1 cellular context compared by ENCODE assay signal in the genomic region with DNA sequence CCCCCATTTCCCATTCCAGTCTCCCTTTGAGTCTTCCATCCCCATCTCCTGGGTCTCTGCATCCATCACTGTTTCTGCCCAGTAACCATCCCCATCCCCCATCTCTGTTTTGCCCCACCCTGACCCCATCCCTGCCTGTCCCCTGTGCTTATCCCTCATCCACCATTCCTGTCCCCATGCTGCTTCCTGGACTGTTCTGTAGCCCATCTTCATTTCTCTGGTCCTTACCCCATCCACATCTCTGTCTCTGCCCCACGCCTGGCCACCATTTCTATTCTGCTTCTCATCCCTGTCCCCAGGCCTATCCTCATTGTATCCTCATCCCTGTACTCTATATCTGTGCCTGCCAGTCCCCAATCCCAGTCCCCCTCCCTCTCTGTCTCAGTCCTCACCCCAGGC.
A peak's percentile ranks its signal among the peaks of the same experiment; 100 is the strongest.
TF ChIP-seq lines count a peak whose summit lies in the region.

No MANE protein-coding gene starts in this region.

TF ChIP-seq in K562, 482 proteins besides CTCF, POLR2A, EP300 and RAD21:
- no peak for TF ChIP-seq ZNF41 (CRISPR knock-in tag; conservative IDR thresholded peaks at IDR 0.05)
- peak; percentile 19 to 73; a peak in 1 of 4 replicates for TF ChIP-seq KDM1A (IDR thresholded peaks at IDR 0.05)
